8 cellular contexts compared by ENCODE assay signal in the genomic region with DNA sequence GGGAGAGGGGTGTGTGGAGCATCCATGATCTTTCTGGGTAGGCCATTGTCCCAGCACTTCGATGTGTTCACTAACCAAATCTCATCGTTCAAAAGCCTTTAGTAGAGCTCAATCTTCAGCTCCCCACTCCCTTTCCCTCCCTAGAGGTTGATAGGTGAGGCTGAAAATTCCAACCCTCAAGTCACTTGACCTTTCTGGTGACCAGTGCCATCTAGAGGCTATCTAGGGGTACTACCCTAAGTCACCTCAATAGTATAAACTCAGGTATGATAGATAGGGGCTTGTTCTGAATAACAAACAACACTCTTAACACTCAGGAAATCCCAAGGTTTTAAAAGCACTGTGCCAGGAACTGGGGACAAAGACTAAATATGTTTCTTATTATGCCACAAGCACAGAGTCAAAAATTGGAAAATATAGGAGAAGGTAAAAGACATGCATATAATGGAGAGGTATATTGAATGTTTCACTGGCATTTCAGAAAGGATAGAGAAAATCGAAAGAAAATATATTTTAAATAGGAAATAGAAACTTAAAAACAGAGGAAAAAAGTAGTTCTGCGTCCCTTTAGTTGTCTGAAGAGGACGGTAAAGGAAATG. TPM values are rescaled to one million over a fixed set of nuclear protein-coding genes. Genes with fewer than 3 reads are reported as not detected.
DNase-seq lines count a peak whose midpoint lies in the region; ATAC-seq and TF ChIP-seq lines count a peak whose summit lies in the region.

No MANE protein-coding gene starts in this region.

- H4K20me1 ChIP-seq in PC-3 (ENCODE audit: low read length) = no peaks in the 10 kb centered on the region

- POLR2A ChIA-PET in PC-3 (lab: Charles Lee; ENCODE audit: unreplicated experiment) = no interaction called here

- H3K36me3 Mint-ChIP-seq in naive B cell = peaks cover 0 to 4% of the 10 kb centered on the region in 2 donors

- no peak overlapping the region for H3K4me3 Mint-ChIP-seq in naive B cell

- CTCF ChIA-PET in PC-3 (lab: Charles Lee) = no interaction called here

- H3K27ac Mint-ChIP-seq in naive B cell = peak overlapping the region in 3 of 6 donors; percentile 16 to 67 (median 64)

- H3K9me3 ChIP-seq in left ventricle myocardium inferior (replicated peaks) = no peaks in the 10 kb centered on the region
- H3K9me3 ChIP-seq in PC-3 (ENCODE audit: low read length) = no peaks in the 10 kb centered on the region

- H2AFZ ChIP-seq in PC-3 (ENCODE audit: low read length) = no peak overlapping the region

- DNase-seq in left ventricle myocardium inferior (no peak), Right ventricle myocardium superior (no peak), HK-2 (ENCODE audit: unreplicated experiment) (peak; percentile 5), PC-3 (peak; percentile 63), T47D (ENCODE audit: low read depth in 1 of 2, low spot score in 1 of 2) (peak; percentile 1 to 64), naive B cell (peak; percentile 49)

- H3F3A ChIP-seq in PC-3 (ENCODE audit: low read length, unreplicated experiment) = no peaks in the 10 kb centered on the region

- no peak for ATAC-seq in Right ventricle myocardium superior (ENCODE audit: poor library complexity)
- peak; percentile 56 for ATAC-seq in PC-3
- ATAC-seq in naive B cell (ENCODE audit: low read depth in 2 of 2) = peak; percentile 70 to 93
- no peak for ATAC-seq in HG03432 (IDR thresholded peaks at IDR 0.05; ENCODE audit: unreplicated experiment)
- no peak for ATAC-seq in GM21390 (IDR thresholded peaks at IDR 0.05; ENCODE audit: unreplicated experiment)

- H3K9ac ChIP-seq in PC-3 (ENCODE audit: low read length) = no peak overlapping the region

- no peaks in the 10 kb centered on the region for H3K4me1 ChIP-seq in left ventricle myocardium inferior
- no peaks in the 10 kb centered on the region for H3K4me1 ChIP-seq in PC-3 (ENCODE audit: insufficient read depth, low read length)

- no TSS peak for BruUV-seq in PC-3 (replicated peaks; lab: Mats Ljungman, UMichigan)

- H3K4me1 Mint-ChIP-seq in naive B cell = peaks cover 17 to 25% (median 24%) of the 10 kb centered on the region in 3 donors

- H3K9me2 ChIP-seq in PC-3 (replicated peaks; ENCODE audit: low read length) = no peaks in the 10 kb centered on the region

- intact Hi-C loops in left ventricle myocardium inferior (cut with micrococcal nuclease) (no loop called here), Right ventricle myocardium superior (cut with DNase I) (no loop called here), PC-3 (cut with micrococcal nuclease) (no loop called here)

- H3K4me3 ChIP-seq in left ventricle myocardium inferior (no peak overlapping the region), PC-3 (ENCODE audit: low read length) (no peak overlapping the region)

- H3K27me3 Mint-ChIP-seq in naive B cell = no peaks in the 10 kb centered on the region

- H3K27me3 ChIP-seq in left ventricle myocardium inferior (ENCODE audit: low read depth) (peaks cover 10% of the 10 kb centered on the region), PC-3 (ENCODE audit: low read length) (peaks cover 7% of the 10 kb centered on the region; the same call in 1 of the 2 replicates)

- H3K79me2 ChIP-seq in PC-3 (ENCODE audit: low read length) = no peaks in the 10 kb centered on the region

- H3K9me3 Mint-ChIP-seq in naive B cell = peaks cover 0 to 4% (median 0%) of the 10 kb centered on the region in 7 donors

- in situ Hi-C loops in T47D (cut with HindIII; ENCODE audit: low pct_unique_long_range_greater_than_20kb, low sequenced_read_pairs) = no loop called here

- TF ChIP-seq CTCF in left ventricle myocardium inferior (IDR thresholded peaks at IDR 0.05; ENCODE audit: borderline replicate concordance) (peak; percentile 61), PC-3 (conservative IDR thresholded peaks at IDR 0.05; ENCODE audit: low read depth, low read length) (peak; percentile 82)

- H3K4me2 ChIP-seq in PC-3 (ENCODE audit: low read length) = no peak overlapping the region

- H3K36me3 ChIP-seq in left ventricle myocardium inferior = no peaks in the 10 kb centered on the region
- no peaks in the 10 kb centered on the region for H3K36me3 ChIP-seq in PC-3 (ENCODE audit: low read depth, low read length)

- H3K27ac ChIP-seq in left ventricle myocardium inferior (replicated peaks) (no peak overlapping the region), PC-3 (ENCODE audit: low read length) (no peak overlapping the region)

RNA-seq across cellular contexts. Expression of a gene that starts 42.9 kb away (rescaled TPM):
- total RNA-seq in left ventricle myocardium inferior (7.5 TPM), Right ventricle myocardium superior (12.3 TPM), PC-3 (2014; rRNA removed) (not detected in 2 replicates)
- 1,000 to 10,000 TPM; 1,145 to 1,609 (median 1,337) TPM for polyA plus RNA-seq in naive B cell (ENCODE audit: low read depth in 6 of 6)

Comparison
In these comparisons a context has a peak if more than half of its experiments do, and no peak if none do; other contexts are left out.
1. DNase-seq: peak in HK-2 (single experiment), PC-3 (single experiment), T47D (2 of 2) and naive B cell (single experiment); none in left ventricle myocardium inferior (single experiment) and Right ventricle myocardium superior (single experiment).
2. ATAC-seq: peak in PC-3 (single experiment) and naive B cell (2 of 2); none in Right ventricle myocardium superior (single experiment), HG03432 (single experiment) and GM21390 (single experiment).